18 cellular contexts compared by ENCODE assay signal in genomic region chr2:109277414-109277813, GRCh38.
"Had no signal": no experiment of that assay in that cellular context is flagged by ENCODE, and none has a peak within 500 bp of the region (broad histone marks: within the 10 kb centered on the region; RNA-seq: fewer than 3 reads in every experiment).

No MANE protein-coding gene starts in this region.

- H3K4me3 Mint-ChIP-seq: effector memory CD8-positive, alpha-beta T cell; immature natural killer cell; naive thymus-derived CD4-positive, alpha-beta T cell; nephron progenitor cell had no signal

- H3K27me3 Mint-ChIP-seq: naive thymus-derived CD4-positive, alpha-beta T cell had no signal

- H3K4me3 ChIP-seq: esophagus muscularis mucosa, gastroesophageal sphincter, suprapubic skin, tibial artery, upper lobe of left lung, vagina had no signal

- FAIRE-seq: keratinocyte had no signal

- H3K9me3 Mint-ChIP-seq: effector memory CD8-positive, alpha-beta T cell; immature natural killer cell; naive thymus-derived CD4-positive, alpha-beta T cell; nephron progenitor cell had no signal

- H3K27ac Mint-ChIP-seq: effector memory CD8-positive, alpha-beta T cell; immature natural killer cell; naive thymus-derived CD4-positive, alpha-beta T cell; nephron progenitor cell had no signal

- ATAC-seq: effector memory CD8-positive, alpha-beta T cell; gastroesophageal sphincter; naive thymus-derived CD4-positive, alpha-beta T cell; sciatic nerve had no signal

- H3K27ac ChIP-seq: epithelial cell of prostate, esophagus muscularis mucosa, gastroesophageal sphincter, neutrophil, suprapubic skin, tibial artery, upper lobe of left lung, vagina had no signal

- H3K27me3 ChIP-seq: esophagus muscularis mucosa, gastroesophageal sphincter, neutrophil, suprapubic skin, tibial artery, upper lobe of left lung, vagina had no signal

- H3K9me3 ChIP-seq: esophagus muscularis mucosa, gastroesophageal sphincter, neutrophil, suprapubic skin, tibial artery, upper lobe of left lung, vagina had no signal

- H3K36me3 ChIP-seq: esophagus muscularis mucosa, gastroesophageal sphincter, neutrophil, suprapubic skin, tibial artery, upper lobe of left lung, vagina had no signal

- DNase-seq: effector memory CD8-positive, alpha-beta T cell; foreskin fibroblast; glutamatergic neuron; immature natural killer cell; mammary epithelial cell; naive thymus-derived CD4-positive, alpha-beta T cell; nephron progenitor cell; stimulated activated naive CD4-positive, alpha-beta T cell; tibial artery; upper lobe of left lung had no signal

- H3K36me3 Mint-ChIP-seq: immature natural killer cell; naive thymus-derived CD4-positive, alpha-beta T cell had no signal
